26 cellular contexts compared by ENCODE assay signal in the genomic region with DNA sequence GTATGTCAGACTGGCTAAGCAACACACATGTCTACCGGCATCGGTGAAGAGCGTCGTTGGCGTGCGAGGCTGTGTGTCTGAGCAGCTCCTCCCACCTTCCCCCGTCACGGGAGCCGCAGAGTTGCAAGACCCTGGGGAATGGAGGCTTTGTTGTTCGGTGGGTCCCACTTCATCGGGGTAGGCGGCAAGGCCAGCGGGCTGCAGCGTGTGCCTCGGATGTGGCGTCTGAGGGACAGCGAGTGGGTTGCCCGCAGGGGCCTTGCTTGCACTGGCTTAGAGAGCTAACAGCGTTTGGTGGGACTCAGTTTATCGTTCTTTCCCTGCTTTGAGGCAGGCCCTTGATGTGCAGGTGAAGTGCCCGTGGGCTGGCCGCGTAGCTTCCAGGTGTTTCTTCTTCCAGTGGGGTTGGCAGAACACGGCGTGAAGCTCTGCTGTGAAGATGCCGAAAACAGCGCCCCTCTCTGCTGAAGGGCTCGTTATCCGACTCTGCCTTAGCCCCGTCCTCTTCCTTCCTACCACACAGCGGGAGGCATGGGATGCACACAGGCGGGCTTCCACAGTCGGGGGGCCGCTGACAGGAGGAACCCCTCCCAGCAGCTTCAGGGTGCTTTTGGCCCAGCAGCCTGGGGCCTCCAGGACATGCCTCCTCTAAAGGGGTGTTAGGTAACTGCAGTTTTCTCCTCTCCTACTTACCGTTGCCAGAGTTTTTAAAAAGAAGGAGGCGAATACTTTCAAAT.
DNase-seq lines count a peak whose midpoint lies in the region; ATAC-seq and TF ChIP-seq lines count a peak whose summit lies in the region.
"Had no signal": no experiment of that assay in that cellular context is flagged by ENCODE, and none has a peak within 500 bp of the region (broad histone marks: within the 10 kb centered on the region; RNA-seq: fewer than 3 reads in every experiment).

No MANE protein-coding gene starts in this region.

- no peaks in the 10 kb centered on the region for H3K9me3 Mint-ChIP-seq in neural crest cell
- no peaks in the 10 kb centered on the region for H3K9me3 Mint-ChIP-seq in CD8-positive, alpha-beta T cell
- H3K9me3 Mint-ChIP-seq: CD4-positive, alpha-beta memory T cell had no signal

- no peaks in the 10 kb centered on the region for H3K4me1 ChIP-seq in CD8-positive, alpha-beta T cell (ENCODE audit: insufficient read depth, low read length)

- H3K4me3 Mint-ChIP-seq in neural crest cell: no peak overlapping the region
- no peak overlapping the region for H3K4me3 Mint-ChIP-seq in CD8-positive, alpha-beta T cell
- H3K4me3 Mint-ChIP-seq: CD4-positive, alpha-beta memory T cell had no signal

- DNase-seq in activated effector memory CD4-positive, alpha-beta T cell treated with anti-CD3 and anti-CD28 coated beads, Interleukin-2, amount 50 U/mL, for 16 hours: peak; percentile 53
- no peak for DNase-seq in activated effector memory CD4-positive, alpha-beta T cell treated with Interleukin-2 at 50 U/mL for 16 hours
- DNase-seq in islet precursor cell (peak; percentile 41), neural crest cell (ENCODE audit: low read depth, low spot score) (no peak), HEK293T (ENCODE audit: extremely low spot score) (no peak), hippocampal formation (lab: John Stamatoyannopoulos, UW) (no peak)
- no peak for DNase-seq in CD8-positive, alpha-beta T cell
- DNase-seq: ACHN; CD4-positive, alpha-beta memory T cell; DND-41; HCEC 1CT; KBM-7; MM.1S; NCI-H1048; NCI-H1436; NCI-H187 treated with DMSO at 0.1 percent for 48 hours; NCI-H2107; NCI-H2227 treated with DMSO at 0.1 percent for 48 hours; NCI-H510A; NCI-H748 treated with DMSO at 0.1 percent for 48 hours; SHP77 treated with DMSO at 0.1 percent for 48 hours had no signal

- no peak overlapping the region for H3K4me3 ChIP-seq in CD8-positive, alpha-beta T cell (ENCODE audit: low read depth, low read length)
- H3K4me3 ChIP-seq: BLaER1 treated with 17β-estradiol and CSF1 and Interleukin-3, amounts not matched to agents 10 nM and 100 nM; GM12878 had no signal

- peak overlapping the region; percentile 20 for H3K27ac ChIP-seq in temporal lobe (ENCODE audit: low read depth, low read length)
- no peak overlapping the region for H3K27ac ChIP-seq in CD8-positive, alpha-beta T cell (ENCODE audit: low read depth, low read length)
- H3K27ac ChIP-seq: 22Rv1; BLaER1 treated with 17β-estradiol and CSF1 and Interleukin-3, amounts not matched to agents 10 nM and 100 nM; RWPE1 had no signal

- H3K27me3 ChIP-seq in CD8-positive, alpha-beta T cell (ENCODE audit: insufficient read depth, low read length): no peaks in the 10 kb centered on the region
- H3K27me3 ChIP-seq: BLaER1 treated with 17β-estradiol and CSF1 and Interleukin-3, amounts not matched to agents 10 nM and 100 nM had no signal

- POLR2A ChIA-PET in CD8-positive, alpha-beta T cell (lab: Charles Lee): no interaction called here
- POLR2A ChIA-PET in HEK293T (lab: Yijun Ruan, JAX): no interaction called here

- CTCF ChIA-PET in CD8-positive, alpha-beta T cell (lab: Charles Lee): no interaction called here
- CTCF ChIA-PET in HEK293T (lab: Yijun Ruan, JAX): no interaction called here

- H3K36me3 ChIP-seq in CD8-positive, alpha-beta T cell (ENCODE audit: insufficient read depth, low read length): no peaks in the 10 kb centered on the region

- peak overlapping the region; percentile 43 for H3K27ac Mint-ChIP-seq in neural crest cell (ENCODE audit: unreplicated experiment)
- H3K27ac Mint-ChIP-seq in CD8-positive, alpha-beta T cell: no peak overlapping the region
- H3K27ac Mint-ChIP-seq: CD4-positive, alpha-beta memory T cell had no signal

- intact Hi-C loops in CD8-positive, alpha-beta T cell (cut with DNase I, micrococcal nuclease): no loop called here

- H3K36me3 Mint-ChIP-seq in neural crest cell (ENCODE audit: low read depth): peaks cover 2% of the 10 kb centered on the region
- H3K36me3 Mint-ChIP-seq in CD8-positive, alpha-beta T cell: peaks cover 4% of the 10 kb centered on the region

- no peaks in the 10 kb centered on the region for H3K27me3 Mint-ChIP-seq in neural crest cell (ENCODE audit: low read depth)
- no peaks in the 10 kb centered on the region for H3K27me3 Mint-ChIP-seq in CD8-positive, alpha-beta T cell (ENCODE audit: low read depth)
- H3K27me3 Mint-ChIP-seq: CD4-positive, alpha-beta memory T cell had no signal

- no peak for TF ChIP-seq CTCF in neural crest cell (conservative IDR thresholded peaks at IDR 0.05)
- no peak for TF ChIP-seq CTCF in CD8-positive, alpha-beta T cell (IDR thresholded peaks at IDR 0.05)

- no peak for ATAC-seq in CD8-positive, alpha-beta T cell
- ATAC-seq: GM12878 had no signal

- H3K4me1 Mint-ChIP-seq in neural crest cell: peaks cover 23% of the 10 kb centered on the region
- H3K4me1 Mint-ChIP-seq in CD8-positive, alpha-beta T cell (ENCODE audit: low read depth): no peaks in the 10 kb centered on the region

- no peaks in the 10 kb centered on the region for H3K9me3 ChIP-seq in CD8-positive, alpha-beta T cell (ENCODE audit: low read length)
- H3K9me3 ChIP-seq: BLaER1 treated with 17β-estradiol and CSF1 and Interleukin-3, amounts not matched to agents 10 nM and 100 nM had no signal

TF ChIP-seq in HEK293T, 16 proteins besides CTCF, POLR2A, EP300 and RAD21:
- no peak for TF ChIP-seq HDGF (IDR thresholded peaks at IDR 0.05; ENCODE audit: borderline replicate concordance)
- no peak for TF ChIP-seq ZNF384 (IDR thresholded peaks at IDR 0.05)

Comparison
In these comparisons a context has a peak if more than half of its experiments do, and no peak if none do; other contexts are left out.
1. DNase-seq: peak in activated effector memory CD4-positive, alpha-beta T cell treated with anti-CD3 and anti-CD28 coated beads, Interleukin-2, amount 50 U/mL, for 16 hours (single experiment) and islet precursor cell (single experiment); none in activated effector memory CD4-positive, alpha-beta T cell treated with Interleukin-2 at 50 U/mL for 16 hours (single experiment), neural crest cell (single experiment), CD8-positive, alpha-beta T cell (0 of 7), HEK293T (single experiment) and hippocampal formation (0 of 2).